ENCODE assay signal across 27 cellular contexts in the genomic region with DNA sequence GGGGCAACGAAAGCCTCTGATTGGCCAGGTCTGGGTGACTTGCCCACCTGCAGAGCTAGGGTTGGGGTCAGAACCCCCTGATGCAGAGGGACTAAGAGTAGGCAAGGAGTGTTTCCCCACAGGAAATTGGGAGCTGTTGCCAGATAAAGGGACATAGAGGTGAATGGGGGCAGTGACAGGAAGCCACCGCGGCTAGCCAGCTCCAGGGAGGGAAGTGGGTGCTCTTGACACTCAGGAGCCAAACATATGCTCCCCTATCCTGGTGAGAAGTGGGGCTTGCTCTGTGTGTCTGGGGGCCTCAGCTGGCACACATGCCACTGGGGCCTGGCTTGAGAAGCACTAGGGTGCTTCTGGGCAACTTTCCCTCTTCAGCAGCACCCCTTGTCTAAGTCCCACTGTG. TPM values are rescaled to one million over a fixed set of nuclear protein-coding genes. Genes with fewer than 3 reads are reported as not detected.
A peak's percentile ranks its signal among the peaks of the same experiment; 100 is the strongest.
DNase-seq lines count a peak whose midpoint lies in the region; ATAC-seq and TF ChIP-seq lines count a peak whose summit lies in the region.
"Had no signal": no experiment of that assay in that cellular context is flagged by ENCODE, and none has a peak within 500 bp of the region (broad histone marks: within the 10 kb centered on the region; RNA-seq: fewer than 3 reads in every experiment).

No MANE protein-coding gene starts in this region.

- H3K4me3 Mint-ChIP-seq in T-helper 2 cell treated with Interferon-gamma antibody and Interleukin-4, amounts not matched to agents 5 μg/mL and 100 μg/mL, for 36 hours = peak overlapping the region; percentile 27
- peak overlapping the region; percentile 37 for H3K4me3 Mint-ChIP-seq in natural killer cell
- H3K4me3 Mint-ChIP-seq: dendritic cell treated with granulocyte-macrophage colony-stimulating factor and Interleukin-4, amounts not matched to agents 40 ng/mL and 50 ng/mL, for 4 days; IgD-negative memory B cell; memory B cell had no signal

- H3K36me3 Mint-ChIP-seq in T-helper 2 cell treated with Interferon-gamma antibody and Interleukin-4, amounts not matched to agents 5 μg/mL and 100 μg/mL, for 36 hours (ENCODE audit: low read depth) = peaks cover 5% of the 10 kb centered on the region
- H3K36me3 Mint-ChIP-seq in natural killer cell = no peaks in the 10 kb centered on the region
- H3K36me3 Mint-ChIP-seq: IgD-negative memory B cell had no signal

- no peak for DNase-seq in T-helper 2 cell treated with Interferon-gamma antibody and Interleukin-4, amounts not matched to agents 5 μg/mL and 100 μg/mL, for 36 hours (ENCODE audit: low spot score)
- DNase-seq in T-helper 2 cell (no peak), HL-60 (ENCODE audit: low read depth in 1 of 2, low spot score in 1 of 2) (peak in 1 of 2 experiments; percentile 53), UCSD-AML1 (lab: John Stamatoyannopoulos, UW; ENCODE audit: unreplicated experiment) (peak; percentile 79), natural killer cell (no peak), sigmoid colon (no peak), NCI-H2171 (lab: John Stamatoyannopoulos, UW) (no peak)
- DNase-seq: 8988T; activated CD4-positive, alpha-beta T cell treated with anti-CD3 and anti-CD28 coated beads, Interleukin-2, amount 50 U/mL, for 1 hour; activated naive CD4-positive, alpha-beta T cell treated with Interleukin-2 at 50 U/mL for 16 hours; DND-41; GM23248; kidney glomerular epithelial cell; MG63; NCI-H187; NCI-H2227 treated with DMSO at 0.1 percent for 48 hours; pancreas; right cardiac atrium; upper lobe of left lung had no signal

- H3K4me1 ChIP-seq in sigmoid colon = no peaks in the 10 kb centered on the region

- TF ChIP-seq POLR2A in sigmoid colon (IDR thresholded peaks at IDR 0.05) = no peak

- intact Hi-C loops in natural killer cell (cut with micrococcal nuclease) = no loop called here
- intact Hi-C loops in sigmoid colon (cut with DNase I) = no loop called here

- peaks cover 2% of the 10 kb centered on the region for H3K27me3 Mint-ChIP-seq in T-helper 2 cell treated with Interferon-gamma antibody and Interleukin-4, amounts not matched to agents 5 μg/mL and 100 μg/mL, for 36 hours (ENCODE audit: low read depth)
- H3K27me3 Mint-ChIP-seq in natural killer cell (ENCODE audit: low read depth in 2 of 2) = no peaks in the 10 kb centered on the region
- H3K27me3 Mint-ChIP-seq: dendritic cell treated with granulocyte-macrophage colony-stimulating factor and Interleukin-4, amounts not matched to agents 40 ng/mL and 50 ng/mL, for 4 days; IgD-negative memory B cell had no signal

- no peak for TF ChIP-seq EP300 in sigmoid colon (IDR thresholded peaks at IDR 0.05)

- peaks cover 29% of the 10 kb centered on the region for H3K4me1 Mint-ChIP-seq in T-helper 2 cell treated with Interferon-gamma antibody and Interleukin-4, amounts not matched to agents 5 μg/mL and 100 μg/mL, for 36 hours (ENCODE audit: low read depth)
- H3K4me1 Mint-ChIP-seq in natural killer cell = peaks cover 35 to 44% of the 10 kb centered on the region in 2 donors

- 68 to 86% methylated on average over 3 of the region's 3 CpGs for WGBS in sigmoid colon, 2 donors

- H3K36me3 ChIP-seq in sigmoid colon = no peaks in the 10 kb centered on the region
- H3K36me3 ChIP-seq: MG63, pancreas, upper lobe of left lung had no signal

- peak overlapping the region; percentile 74 for H3K27ac Mint-ChIP-seq in T-helper 2 cell treated with Interferon-gamma antibody and Interleukin-4, amounts not matched to agents 5 μg/mL and 100 μg/mL, for 36 hours
- peak overlapping the region in 1 of 2 donors; percentile 71 for H3K27ac Mint-ChIP-seq in natural killer cell
- H3K27ac Mint-ChIP-seq: dendritic cell treated with granulocyte-macrophage colony-stimulating factor and Interleukin-4, amounts not matched to agents 40 ng/mL and 50 ng/mL, for 4 days; memory B cell had no signal

- no peaks in the 10 kb centered on the region for H3K27me3 ChIP-seq in HL-60 (ENCODE audit: insufficient read depth, poor library complexity, severe bottlenecking)
- no peaks in the 10 kb centered on the region for H3K27me3 ChIP-seq in sigmoid colon
- H3K27me3 ChIP-seq: MG63, pancreas, upper lobe of left lung had no signal

- peak overlapping the region; percentile 61 for H3K27ac ChIP-seq in HL-60 (replicated peaks)
- H3K27ac ChIP-seq in sigmoid colon = no peak overlapping the region
- H3K27ac ChIP-seq: GM23248, upper lobe of left lung, VCaP had no signal

- no peaks in the 10 kb centered on the region for H3K9me3 ChIP-seq in sigmoid colon
- H3K9me3 ChIP-seq: MG63, pancreas, upper lobe of left lung had no signal

- TF ChIP-seq CTCF in HL-60 (IDR thresholded peaks at IDR 0.05; ENCODE audit: insufficient read depth, low read length) = no peak
- TF ChIP-seq CTCF in natural killer cell (IDR thresholded peaks at IDR 0.05) = no peak
- no peak for TF ChIP-seq CTCF in sigmoid colon (IDR thresholded peaks at IDR 0.05)

- no peak overlapping the region for H3K4me3 ChIP-seq in HL-60 (replicated peaks; ENCODE audit: insufficient read depth, low read length)
- no peak overlapping the region for H3K4me3 ChIP-seq in sigmoid colon
- H3K4me3 ChIP-seq: GM23248, MG63, pancreas, upper lobe of left lung had no signal

- no peak for ATAC-seq in natural killer cell
- no peak for ATAC-seq in HG03378 (IDR thresholded peaks at IDR 0.05; ENCODE audit: unreplicated experiment)
- ATAC-seq: right cardiac atrium had no signal

- peaks cover 4% of the 10 kb centered on the region for H3K9me3 Mint-ChIP-seq in T-helper 2 cell treated with Interferon-gamma antibody and Interleukin-4, amounts not matched to agents 5 μg/mL and 100 μg/mL, for 36 hours
- H3K9me3 Mint-ChIP-seq in natural killer cell = no peaks in the 10 kb centered on the region
- H3K9me3 Mint-ChIP-seq: dendritic cell treated with granulocyte-macrophage colony-stimulating factor and Interleukin-4, amounts not matched to agents 40 ng/mL and 50 ng/mL, for 4 days; IgD-negative memory B cell; memory B cell had no signal

RNA-seq across cellular contexts. Expression of a gene that starts 26.0 kb away (rescaled TPM):
- total RNA-seq in natural killer cell = not detected
- not detected for total RNA-seq in sigmoid colon
- not detected for polyA plus RNA-seq in sigmoid colon
- total RNA-seq: cardiac septum, glomerular endothelial cell, GM23248, pancreas, right cardiac atrium, subcutaneous adipose tissue had no signal
- polyA plus RNA-seq: pancreas, right cardiac atrium had no signal

RNA-seq across cellular contexts. Expression of a gene that starts 36.2 kb away (rescaled TPM):
- total RNA-seq in natural killer cell (under 1 TPM in 2 of 3 donors, not detected in 1; 0.33 to 0.38 TPM), sigmoid colon (10 to 100 TPM; 17.1 to 31.5 (median 21.8) TPM)
- 10 to 100 TPM in 1 of 3 donors, 1 to 10 TPM in 2; 3.9 to 10.3 (median 9.6) TPM for polyA plus RNA-seq in sigmoid colon
- polyA plus RNA-seq: IgD-negative memory B cell had no signal

Comparison
In these comparisons a context has a peak if more than half of its experiments do, and no peak if none do; other contexts are left out.
1. RNA of a gene that starts 36.2 kb away (total RNA-seq): 17.1 to 31.5 TPM in sigmoid colon; 0.33 to 0.38 TPM in natural killer cell; every median in the first group is over 10 times any median in the second.